ENCODE assay signal across 11 cellular contexts in the genomic region with DNA sequence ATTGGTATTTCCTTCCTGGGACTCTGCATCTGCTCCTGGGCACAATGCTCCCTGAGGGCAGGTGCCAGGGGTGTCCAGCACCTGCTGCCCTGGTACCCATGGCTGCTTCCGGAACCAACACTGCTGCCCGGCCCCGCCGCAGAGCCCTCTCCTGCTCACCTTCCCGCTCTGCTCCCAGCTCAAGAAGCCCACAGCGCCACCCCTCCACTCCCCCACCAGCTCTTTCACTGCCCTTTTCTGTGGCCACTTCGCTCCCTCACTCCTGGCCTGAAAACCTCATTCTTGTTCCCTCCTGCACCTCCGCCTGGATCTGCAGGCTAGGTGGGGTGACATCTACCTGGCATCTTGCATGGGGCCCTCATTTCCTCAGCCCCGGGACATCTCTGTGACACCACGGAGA. TPM values are rescaled to one million over a fixed set of nuclear protein-coding genes. Genes with fewer than 3 reads are reported as not detected.
DNase-seq lines count a peak whose midpoint lies in the region; ATAC-seq and TF ChIP-seq lines count a peak whose summit lies in the region.
"Had no signal": no experiment of that assay in that cellular context is flagged by ENCODE, and none has a peak within 500 bp of the region (broad histone marks: within the 10 kb centered on the region; RNA-seq: fewer than 3 reads in every experiment).

No MANE protein-coding gene starts in this region.

- no peaks in the 10 kb centered on the region for H3K9me2 ChIP-seq in DOHH2 (replicated peaks; ENCODE audit: control insufficient read depth, low read length)

- no peak overlapping the region for H3K4me3 ChIP-seq in DOHH2 (ENCODE audit: low read length)

- no peaks in the 10 kb centered on the region for H3K27me3 Mint-ChIP-seq in CD4-positive, alpha-beta T cell
- H3K27me3 Mint-ChIP-seq in central memory CD8-positive, alpha-beta T cell: no peaks in the 10 kb centered on the region
- no peaks in the 10 kb centered on the region for H3K27me3 Mint-ChIP-seq in neural crest cell (ENCODE audit: low read depth)

- peak overlapping the region; percentile 45 for H3K4me3 Mint-ChIP-seq in CD4-positive, alpha-beta T cell
- H3K4me3 Mint-ChIP-seq in central memory CD8-positive, alpha-beta T cell: no peak overlapping the region
- H3K4me3 Mint-ChIP-seq in neural crest cell: peak overlapping the region; percentile 34

- peak overlapping the region; percentile 18; the same call in 1 of the 2 replicates for H3K4me2 ChIP-seq in DOHH2 (ENCODE audit: low read length)

- no peak for TF ChIP-seq CTCF in CD4-positive, alpha-beta T cell (IDR thresholded peaks at IDR 0.05)
- TF ChIP-seq CTCF in DOHH2 (IDR thresholded peaks at IDR 0.05; ENCODE audit: low read depth, low read length, poor library complexity, severe bottlenecking): no peak
- TF ChIP-seq CTCF in neural crest cell (conservative IDR thresholded peaks at IDR 0.05): no peak

- no peak for DNase-seq in CD4-positive, alpha-beta T cell
- DNase-seq in central memory CD8-positive, alpha-beta T cell (ENCODE audit: low spot score in 2 of 2): no peak
- DNase-seq in neural crest cell (ENCODE audit: low read depth, low spot score) (no peak), DMS153 treated with DMSO at 0.1 percent for 48 hours (lab: John Stamatoyannopoulos, UW; ENCODE audit: unreplicated experiment) (no peak)
- DNase-seq: anterior cingulate cortex, dermis blood vessel endothelial cell, NCI-H1417 treated with DMSO at 0.1 percent for 48 hours had no signal

- intact Hi-C loops in CD4-positive, alpha-beta T cell (cut with DNase I, micrococcal nuclease): no loop called here

- no peaks in the 10 kb centered on the region for H3K27me3 ChIP-seq in CD4-positive, alpha-beta T cell (ENCODE audit: control insufficient read depth, insufficient read depth, low read length)
- no peaks in the 10 kb centered on the region for H3K27me3 ChIP-seq in DOHH2 (ENCODE audit: control insufficient read depth, low read length)

- POLR2A ChIA-PET in CD4-positive, alpha-beta T cell (lab: Charles Lee): no interaction called here

- peaks cover 5% of the 10 kb centered on the region for H3K36me3 Mint-ChIP-seq in CD4-positive, alpha-beta T cell (ENCODE audit: low read depth)
- H3K36me3 Mint-ChIP-seq in central memory CD8-positive, alpha-beta T cell (ENCODE audit: insufficient read depth): peaks cover 9% of the 10 kb centered on the region
- H3K36me3 Mint-ChIP-seq in neural crest cell (ENCODE audit: low read depth): no peaks in the 10 kb centered on the region

- no peak overlapping the region for H3K27ac ChIP-seq in CD4-positive, alpha-beta T cell (ENCODE audit: low read depth, low read length)
- H3K27ac ChIP-seq in DOHH2 (ENCODE audit: low read depth, low read length): no peak overlapping the region

- H3K4me1 Mint-ChIP-seq in CD4-positive, alpha-beta T cell (ENCODE audit: low read depth): peaks cover 76% of the 10 kb centered on the region
- peaks cover 63% of the 10 kb centered on the region for H3K4me1 Mint-ChIP-seq in central memory CD8-positive, alpha-beta T cell
- peaks cover 53% of the 10 kb centered on the region for H3K4me1 Mint-ChIP-seq in neural crest cell

- H4K20me1 ChIP-seq in DOHH2 (ENCODE audit: control insufficient read depth, insufficient read depth, low read depth, low read length): peaks cover 20% of the 10 kb centered on the region; the same call in 1 of the 2 replicates

- H3F3A ChIP-seq in DOHH2 (ENCODE audit: control insufficient read depth, insufficient read depth): peaks cover 7% of the 10 kb centered on the region

- peaks cover 33% of the 10 kb centered on the region for H3K36me3 ChIP-seq in DOHH2 (ENCODE audit: control insufficient read depth, low read length)

- H3K4me1 ChIP-seq in DOHH2 (ENCODE audit: control insufficient read depth, low read length): peaks cover 75% of the 10 kb centered on the region

- ATAC-seq in CD4-positive, alpha-beta T cell (ENCODE audit: poor library complexity): no peak
- ATAC-seq in central memory CD8-positive, alpha-beta T cell (replicated peaks; ENCODE audit: extremely low read depth, poor library complexity, severe bottlenecking): no peak
- ATAC-seq in HG03095 (IDR thresholded peaks at IDR 0.05; ENCODE audit: unreplicated experiment) (no peak), HG03342 (IDR thresholded peaks at IDR 0.05; ENCODE audit: unreplicated experiment) (no peak)
- ATAC-seq: sciatic nerve had no signal

- no peaks in the 10 kb centered on the region for H3K9me3 Mint-ChIP-seq in CD4-positive, alpha-beta T cell
- H3K9me3 Mint-ChIP-seq in central memory CD8-positive, alpha-beta T cell: no peaks in the 10 kb centered on the region
- no peaks in the 10 kb centered on the region for H3K9me3 Mint-ChIP-seq in neural crest cell

- CTCF ChIA-PET in CD4-positive, alpha-beta T cell (lab: Charles Lee): no interaction called here

- no peaks in the 10 kb centered on the region for H3K9me3 ChIP-seq in CD4-positive, alpha-beta T cell (ENCODE audit: control insufficient read depth, low read length)
- H3K9me3 ChIP-seq in DOHH2 (ENCODE audit: control insufficient read depth, insufficient read depth, low read length): no peaks in the 10 kb centered on the region

- H3K27ac Mint-ChIP-seq in CD4-positive, alpha-beta T cell: peak overlapping the region; percentile 91
- peak overlapping the region; percentile 71 for H3K27ac Mint-ChIP-seq in central memory CD8-positive, alpha-beta T cell (ENCODE audit: low read depth)
- peak overlapping the region; percentile 64 for H3K27ac Mint-ChIP-seq in neural crest cell (ENCODE audit: unreplicated experiment)

- peaks cover 100% of the 10 kb centered on the region for H3K79me2 ChIP-seq in DOHH2 (ENCODE audit: control insufficient read depth, low read length)

RNA-seq across cellular contexts. Expression of a gene that starts 6.4 kb away (rescaled TPM):
- 10 to 100 TPM; 11.4 to 11.5 TPM for total RNA-seq in CD4-positive, alpha-beta T cell
- total RNA-seq in neural crest cell: 47.7 and 48.1 TPM in 2 replicates

RNA-seq across cellular contexts. Expression of a gene that starts 26.4 kb away (rescaled TPM):
- total RNA-seq in CD4-positive, alpha-beta T cell: 10 to 100 TPM; 13.5 TPM
- 47.5 and 51.5 TPM in 2 replicates for total RNA-seq in neural crest cell
